In the genomic region with DNA sequence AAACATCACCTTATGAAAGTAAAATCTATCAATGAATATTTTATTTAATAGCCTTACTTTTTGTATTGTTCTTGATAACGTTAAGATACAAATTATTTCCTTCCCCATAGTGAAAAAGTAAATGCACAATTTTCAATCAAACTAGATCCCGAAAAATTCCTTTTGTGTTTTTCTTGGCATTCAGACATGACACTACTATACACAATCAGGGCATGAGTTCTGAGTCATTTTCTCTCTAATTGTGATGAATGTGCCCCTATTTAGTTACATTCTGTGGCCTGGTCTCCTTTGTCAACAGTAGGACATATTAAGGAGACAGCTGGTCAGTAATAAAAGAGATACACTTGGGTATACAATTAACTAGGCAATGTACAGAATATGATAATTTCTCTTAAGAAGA, we compare ENCODE assay signal across 1 cellular context.
TF ChIP-seq lines count a peak whose summit lies in the region.

No MANE protein-coding gene starts in this region.

TF ChIP-seq in SK-N-SH, 30 proteins besides CTCF, POLR2A, EP300 and RAD21 (continued from another document):
- TF ChIP-seq ELF1 (IDR thresholded peaks at IDR 0.05) (no peak), MAX (IDR thresholded peaks at IDR 0.05; ENCODE audit: low read depth) (no peak), USF2 (IDR thresholded peaks at IDR 0.05; ENCODE audit: borderline replicate concordance, low read depth, low read length) (no peak), FOXJ3 (CRISPR knock-in tag; IDR thresholded peaks at IDR 0.05) (no peak)
- TF ChIP-seq, protein P1, sequence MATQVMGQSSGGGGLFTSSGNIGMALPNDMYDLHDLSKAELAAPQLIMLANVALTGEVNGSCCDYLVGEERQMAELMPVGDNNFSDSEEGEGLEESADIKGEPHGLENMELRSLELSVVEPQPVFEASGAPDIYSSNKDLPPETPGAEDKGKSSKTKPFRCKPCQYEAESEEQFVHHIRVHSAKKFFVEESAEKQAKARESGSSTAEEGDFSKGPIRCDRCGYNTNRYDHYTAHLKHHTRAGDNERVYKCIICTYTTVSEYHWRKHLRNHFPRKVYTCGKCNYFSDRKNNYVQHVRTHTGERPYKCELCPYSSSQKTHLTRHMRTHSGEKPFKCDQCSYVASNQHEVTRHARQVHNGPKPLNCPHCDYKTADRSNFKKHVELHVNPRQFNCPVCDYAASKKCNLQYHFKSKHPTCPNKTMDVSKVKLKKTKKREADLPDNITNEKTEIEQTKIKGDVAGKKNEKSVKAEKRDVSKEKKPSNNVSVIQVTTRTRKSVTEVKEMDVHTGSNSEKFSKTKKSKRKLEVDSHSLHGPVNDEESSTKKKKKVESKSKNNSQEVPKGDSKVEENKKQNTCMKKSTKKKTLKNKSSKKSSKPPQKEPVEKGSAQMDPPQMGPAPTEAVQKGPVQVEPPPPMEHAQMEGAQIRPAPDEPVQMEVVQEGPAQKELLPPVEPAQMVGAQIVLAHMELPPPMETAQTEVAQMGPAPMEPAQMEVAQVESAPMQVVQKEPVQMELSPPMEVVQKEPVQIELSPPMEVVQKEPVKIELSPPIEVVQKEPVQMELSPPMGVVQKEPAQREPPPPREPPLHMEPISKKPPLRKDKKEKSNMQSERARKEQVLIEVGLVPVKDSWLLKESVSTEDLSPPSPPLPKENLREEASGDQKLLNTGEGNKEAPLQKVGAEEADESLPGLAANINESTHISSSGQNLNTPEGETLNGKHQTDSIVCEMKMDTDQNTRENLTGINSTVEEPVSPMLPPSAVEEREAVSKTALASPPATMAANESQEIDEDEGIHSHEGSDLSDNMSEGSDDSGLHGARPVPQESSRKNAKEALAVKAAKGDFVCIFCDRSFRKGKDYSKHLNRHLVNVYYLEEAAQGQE (IDR thresholded peaks at IDR 0.05; ENCODE audit: low read depth, low read length) = no peak
